1 cellular context compared by ENCODE assay signal in the genomic region with DNA sequence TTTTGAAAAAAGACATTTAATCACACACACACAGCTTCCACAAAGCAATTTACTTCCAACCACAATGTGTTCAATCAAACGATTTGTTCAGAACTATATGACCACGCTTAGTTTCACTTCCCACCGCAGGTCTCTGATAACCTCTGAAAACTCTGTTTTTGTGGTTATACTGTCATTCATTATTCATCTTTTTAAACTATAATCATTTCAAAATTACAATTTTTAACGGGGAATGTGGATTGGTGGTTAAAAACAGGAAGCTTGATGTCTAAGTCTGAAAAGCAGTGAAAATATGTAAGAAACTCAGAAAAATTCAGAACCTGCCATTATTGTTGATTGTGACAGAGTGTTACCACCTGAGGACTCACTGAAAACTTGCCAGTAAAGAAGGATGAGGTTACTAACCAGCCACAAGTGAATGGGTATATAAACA.
TF ChIP-seq lines count a peak whose summit lies in the region.

No MANE protein-coding gene starts in this region.

TF ChIP-seq in K562, 482 proteins besides CTCF, POLR2A, EP300 and RAD21 (continued from another document):
- TF ChIP-seq JUNB (CRISPR knock-in tag; conservative IDR thresholded peaks at IDR 0.05) (no peak), KLF16 (IDR thresholded peaks at IDR 0.05) (no peak), RFX1 (IDR thresholded peaks at IDR 0.05) (no peak), FOSL1 (tag; conservative IDR thresholded peaks at IDR 0.05) (peak; percentile 41), ELF4 (CRISPR knock-in tag; IDR thresholded peaks at IDR 0.05) (no peak), ESRRA (IDR thresholded peaks at IDR 0.05; ENCODE audit: borderline replicate concordance, low read depth) (peak; percentile 72; the same call in 1 of the 2 replicates), ZNF444 (CRISPR knock-in tag; IDR thresholded peaks at IDR 0.05) (no peak), HES1 (IDR thresholded peaks at IDR 0.05; ENCODE audit: low read depth) (peak; percentile 82), TCF3 (CRISPR knock-in tag; IDR thresholded peaks at IDR 0.05) (peak; percentile 39), ETV1 (tag; conservative IDR thresholded peaks at IDR 0.05; ENCODE audit: low read depth) (peak; percentile 18; the same call in 1 of the 2 replicates), MBD2 (IDR thresholded peaks at IDR 0.05; ENCODE audit: borderline replicate concordance, low read depth) (no peak), MLLT1 (IDR thresholded peaks at IDR 0.05) (0 out of 4 replicates have a peak, but pooled peaks of 1 of the 2 experiments have one; percentile 58), CBFA2T3 (IDR thresholded peaks at IDR 0.05) (peak; percentile 52), HNRNPL (IDR thresholded peaks at IDR 0.05; ENCODE audit: low read depth, low read length) (no peak), HNRNPH1 (optimal IDR thresholded peaks at IDR 0.05; ENCODE audit: low read depth, low read length) (no peak), TRIM25 (IDR thresholded peaks at IDR 0.05; ENCODE audit: borderline replicate concordance) (no peak), MEIS2 (IDR thresholded peaks at IDR 0.05; ENCODE audit: partially characterized antibody) (peak; percentile 68), ESRRB (CRISPR knock-in tag; IDR thresholded peaks at IDR 0.05; ENCODE audit: borderline replicate concordance) (no peak), TOE1 (IDR thresholded peaks at IDR 0.05; ENCODE audit: borderline replicate concordance) (no peak), TOE1 (CRISPR knock-in tag; IDR thresholded peaks at IDR 0.05; ENCODE audit: borderline replicate concordance, low read depth) (no peak), KDM1A (IDR thresholded peaks at IDR 0.05) (0 out of 4 replicates have a peak, but pooled peaks of 1 of the 2 experiments have one; percentile 13), YBX1 (IDR thresholded peaks at IDR 0.05) (no peak), COPS2 (conservative IDR thresholded peaks at IDR 0.05) (no peak), YY1 (IDR thresholded peaks at IDR 0.05; ENCODE audit: borderline replicate concordance in 1 of 3, control insufficient read depth in 1 of 3, extremely low read depth in 1 of 3, insufficient read depth in 3 of 3, insufficient read length in 1 of 3, insufficient replicate concordance in 2 of 3, low read depth in 1 of 3, low read length in 2 of 3) (no peak), RNF2 (IDR thresholded peaks at IDR 0.05) (peak; percentile 50; the same call in 1 of the 2 replicates), CHD4 (IDR thresholded peaks at IDR 0.05; ENCODE audit: insufficient read depth, insufficient replicate concordance, low read depth, low read length, poor library complexity, severe bottlenecking) (no peak), TEAD4 (IDR thresholded peaks at IDR 0.05; ENCODE audit: low read length) (peak; percentile 86), TEAD4 (CRISPR knock-in tag; IDR thresholded peaks at IDR 0.05; ENCODE audit: borderline replicate concordance) (no peak), SPI1 (IDR thresholded peaks at IDR 0.05; ENCODE audit: borderline replicate concordance, low read depth, low read length) (no peak), ZKSCAN3 (CRISPR knock-in tag; IDR thresholded peaks at IDR 0.05) (no peak), STAT5A (IDR thresholded peaks at IDR 0.05; ENCODE audit: borderline replicate concordance, low read length) (no peak), NR2F6 (CRISPR knock-in tag; IDR thresholded peaks at IDR 0.05) (no peak), RBM22 (IDR thresholded peaks at IDR 0.05; ENCODE audit: low read depth, low read length, poor library complexity, severe bottlenecking) (no peak), THRAP3 (IDR thresholded peaks at IDR 0.05; ENCODE audit: borderline replicate concordance) (no peak), NFYB (IDR thresholded peaks at IDR 0.05; ENCODE audit: extremely low read depth, insufficient read length) (no peak), EGR1 (conservative IDR thresholded peaks at IDR 0.05) (no peak), CTBP1 (IDR thresholded peaks at IDR 0.05; ENCODE audit: borderline replicate concordance) (no peak), CREB1 (IDR thresholded peaks at IDR 0.05) (no peak), CREB1 (CRISPR knock-in tag; IDR thresholded peaks at IDR 0.05) (no peak)
- TF ChIP-seq, protein P1, sequence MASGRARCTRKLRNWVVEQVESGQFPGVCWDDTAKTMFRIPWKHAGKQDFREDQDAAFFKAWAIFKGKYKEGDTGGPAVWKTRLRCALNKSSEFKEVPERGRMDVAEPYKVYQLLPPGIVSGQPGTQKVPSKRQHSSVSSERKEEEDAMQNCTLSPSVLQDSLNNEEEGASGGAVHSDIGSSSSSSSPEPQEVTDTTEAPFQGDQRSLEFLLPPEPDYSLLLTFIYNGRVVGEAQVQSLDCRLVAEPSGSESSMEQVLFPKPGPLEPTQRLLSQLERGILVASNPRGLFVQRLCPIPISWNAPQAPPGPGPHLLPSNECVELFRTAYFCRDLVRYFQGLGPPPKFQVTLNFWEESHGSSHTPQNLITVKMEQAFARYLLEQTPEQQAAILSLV (tag; IDR thresholded peaks at IDR 0.05) = peak; percentile 84
- TF ChIP-seq, protein P2, sequence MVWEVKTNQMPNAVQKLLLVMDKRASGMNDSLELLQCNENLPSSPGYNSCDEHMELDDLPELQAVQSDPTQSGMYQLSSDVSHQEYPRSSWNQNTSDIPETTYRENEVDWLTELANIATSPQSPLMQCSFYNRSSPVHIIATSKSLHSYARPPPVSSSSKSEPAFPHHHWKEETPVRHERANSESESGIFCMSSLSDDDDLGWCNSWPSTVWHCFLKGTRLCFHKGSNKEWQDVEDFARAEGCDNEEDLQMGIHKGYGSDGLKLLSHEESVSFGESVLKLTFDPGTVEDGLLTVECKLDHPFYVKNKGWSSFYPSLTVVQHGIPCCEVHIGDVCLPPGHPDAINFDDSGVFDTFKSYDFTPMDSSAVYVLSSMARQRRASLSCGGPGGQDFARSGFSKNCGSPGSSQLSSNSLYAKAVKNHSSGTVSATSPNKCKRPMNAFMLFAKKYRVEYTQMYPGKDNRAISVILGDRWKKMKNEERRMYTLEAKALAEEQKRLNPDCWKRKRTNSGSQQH (CRISPR knock-in tag; IDR thresholded peaks at IDR 0.05) = no peak
- TF ChIP-seq, protein P3, sequence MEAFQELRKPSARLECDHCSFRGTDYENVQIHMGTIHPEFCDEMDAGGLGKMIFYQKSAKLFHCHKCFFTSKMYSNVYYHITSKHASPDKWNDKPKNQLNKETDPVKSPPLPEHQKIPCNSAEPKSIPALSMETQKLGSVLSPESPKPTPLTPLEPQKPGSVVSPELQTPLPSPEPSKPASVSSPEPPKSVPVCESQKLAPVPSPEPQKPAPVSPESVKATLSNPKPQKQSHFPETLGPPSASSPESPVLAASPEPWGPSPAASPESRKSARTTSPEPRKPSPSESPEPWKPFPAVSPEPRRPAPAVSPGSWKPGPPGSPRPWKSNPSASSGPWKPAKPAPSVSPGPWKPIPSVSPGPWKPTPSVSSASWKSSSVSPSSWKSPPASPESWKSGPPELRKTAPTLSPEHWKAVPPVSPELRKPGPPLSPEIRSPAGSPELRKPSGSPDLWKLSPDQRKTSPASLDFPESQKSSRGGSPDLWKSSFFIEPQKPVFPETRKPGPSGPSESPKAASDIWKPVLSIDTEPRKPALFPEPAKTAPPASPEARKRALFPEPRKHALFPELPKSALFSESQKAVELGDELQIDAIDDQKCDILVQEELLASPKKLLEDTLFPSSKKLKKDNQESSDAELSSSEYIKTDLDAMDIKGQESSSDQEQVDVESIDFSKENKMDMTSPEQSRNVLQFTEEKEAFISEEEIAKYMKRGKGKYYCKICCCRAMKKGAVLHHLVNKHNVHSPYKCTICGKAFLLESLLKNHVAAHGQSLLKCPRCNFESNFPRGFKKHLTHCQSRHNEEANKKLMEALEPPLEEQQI (IDR thresholded peaks at IDR 0.05) = no peak
TF ChIP-seq in K562: peak in this region for 12.
